In genomic region chr1:35881850-35882273, GRCh38 we compare ENCODE assay signal across 18 cellular contexts. TPM values are rescaled to one million over a fixed set of nuclear protein-coding genes. Genes with fewer than 3 reads are reported as not detected.
DNase-seq lines count a peak whose midpoint lies in the region; ATAC-seq, FAIRE-seq and TF ChIP-seq lines count a peak whose summit lies in the region.
"Had no signal": no experiment of that assay in that cellular context is flagged by ENCODE, and none has a peak within 500 bp of the region (broad histone marks: within the 10 kb centered on the region; RNA-seq: fewer than 3 reads in every experiment).

No MANE protein-coding gene starts in this region.

- TF ChIP-seq EP300 in Ishikawa (IDR thresholded peaks at IDR 0.05; ENCODE audit: borderline replicate concordance) (no peak), K562 (IDR thresholded peaks at IDR 0.05; ENCODE audit: low read length) (peak; percentile 75)

- in situ Hi-C loops in K562 (cut with MboI), result no loop called here

- DNase-seq in T-helper 1 cell, result no peak
- DNase-seq in K562 (ENCODE audit: extremely low read depth in 1 of 4, low spot score in 3 of 4), result peak in 3 of 4 experiments; percentile 34 to 83 (median 65)
- DNase-seq in natural killer cell treated with Interleukin-12 subunit alpha and Interleukin-12 subunit beta and Interleukin-15 and Interleukin-18, amount 100 ng/mL, for 72 hours (ENCODE audit: low spot score), result no peak
- no peak for DNase-seq in MV-4-11 (lab: John Stamatoyannopoulos, UW)
- DNase-seq: 8988T; activated CD4-positive, CD25-positive, alpha-beta regulatory T cell treated with anti-CD3 and anti-CD28 coated beads, Interleukin-2, amount 50 U/mL, for 72 hours; activated effector memory CD4-positive, alpha-beta T cell treated with anti-CD3 and anti-CD28 coated beads, Interleukin-2, amount 50 U/mL, for 16 hours; COR-L47; GF-D8; NCI-H146; NCI-H446 treated with DMSO at 0.1 percent for 48 hours had no signal

- peaks cover 37 to 60% of the 10 kb centered on the region in 2 experiments for H3K4me1 ChIP-seq in K562 (replicated peaks in 1 of 2; ENCODE audit: control insufficient read depth in 2 of 2, insufficient read depth in 2 of 2, low read length in 2 of 2)

- intact Hi-C loops in K562 (cut with micrococcal nuclease), result loop anchor here (1.0 to 10.0 kb wide), 2 partner anchors 13 to 443 kb away; partner anchors contain the start of gene EVA1B

- H3K9me3 ChIP-seq in K562 (replicated peaks; ENCODE audit: control insufficient read depth, insufficient read depth, low read depth, low read length), result no peaks in the 10 kb centered on the region

- TF ChIP-seq RAD21 in Ishikawa (IDR thresholded peaks at IDR 0.05; ENCODE audit: low read depth), result no peak
- TF ChIP-seq RAD21 in K562 (CRISPR knock-in tag; conservative IDR thresholded peaks at IDR 0.05 in 1 of 2, IDR thresholded peaks at IDR 0.05 in 1 of 2), result no peak

- peak; percentile 89 for FAIRE-seq in K562 (lab: Jason Lieb, UNC)

- peaks cover 6% of the 10 kb centered on the region for H3K9me1 ChIP-seq in K562 (ENCODE audit: control insufficient read depth, insufficient read depth, low read length)

- no peaks in the 10 kb centered on the region for H3K9me3 Mint-ChIP-seq in T-helper 1 cell treated with Interleukin-12 subunit alpha and Interleukin-12 subunit beta and Interleukin-4 antibody, amounts not matched to agents 30 μg/mL and 1 μg/mL, for 36 hours
- H3K9me3 Mint-ChIP-seq in natural killer cell treated with Interleukin-12 subunit alpha and Interleukin-12 subunit beta and Interleukin-15 and Interleukin-18, amount 100 ng/mL, for 72 hours, result no peaks in the 10 kb centered on the region
- H3K9me3 Mint-ChIP-seq: IgD-negative memory B cell; stimulated activated naive CD8-positive, alpha-beta T cell treated with anti-CD3 and anti-CD28 coated beads, Interleukin-15, Interleukin-2, amounts not matched to agents 100 ng/mL and 50 ng/mL, for 24 hours had no signal

- H3K79me2 ChIP-seq in K562 (ENCODE audit: control insufficient read depth, insufficient read depth, low read length), result peaks cover 87% of the 10 kb centered on the region

- H3K4me2 ChIP-seq in K562 (ENCODE audit: insufficient read depth, low read length), result peak overlapping the region; percentile 75

- no peaks in the 10 kb centered on the region for H3K36me3 ChIP-seq in K562 (ENCODE audit: control insufficient read depth, insufficient read depth, low read length)

- H4K20me1 ChIP-seq in K562 (replicated peaks; ENCODE audit: control insufficient read depth, insufficient read depth, low read length), result peaks cover 28% of the 10 kb centered on the region

- H3K9ac ChIP-seq in K562 (ENCODE audit: insufficient read depth in 1 of 2, low read depth in 2 of 2, low read length in 2 of 2), result no peak overlapping the region

- ATAC-seq in K562 (peak; percentile 30), GM21717 (IDR thresholded peaks at IDR 0.05; ENCODE audit: unreplicated experiment) (no peak), GM18519 (IDR thresholded peaks at IDR 0.05; ENCODE audit: low FRiP score, unreplicated experiment) (no peak)
- no peak for ATAC-seq in natural killer cell treated with Interleukin-12 subunit alpha and Interleukin-12 subunit beta and Interleukin-15 and Interleukin-18, amount 100 ng/mL, for 72 hours
- ATAC-seq: left lobe of liver had no signal

- no peak for TF ChIP-seq CTCF in K562 (IDR thresholded peaks at IDR 0.05 in 2 of 3, conservative IDR thresholded peaks at IDR 0.05 in 1 of 3; ENCODE audit: insufficient read depth in 2 of 3, low read depth in 1 of 3, low read length in 3 of 3)

- 1% methylated on average over 4 of the region's 4 CpGs for WGBS in K562 (ENCODE audit: insufficient coverage, low coverage, missing lambda C conversion rate)

- H3K4me3 ChIP-seq in K562, result no peak overlapping the region

- H3K4me3 Mint-ChIP-seq in T-helper 1 cell treated with Interleukin-12 subunit alpha and Interleukin-12 subunit beta and Interleukin-4 antibody, amounts not matched to agents 30 μg/mL and 1 μg/mL, for 36 hours, result peak overlapping the region; percentile 60
- peak overlapping the region; percentile 61 for H3K4me3 Mint-ChIP-seq in natural killer cell treated with Interleukin-12 subunit alpha and Interleukin-12 subunit beta and Interleukin-15 and Interleukin-18, amount 100 ng/mL, for 72 hours

- H3K4me1 Mint-ChIP-seq in T-helper 1 cell treated with Interleukin-12 subunit alpha and Interleukin-12 subunit beta and Interleukin-4 antibody, amounts not matched to agents 30 μg/mL and 1 μg/mL, for 36 hours (ENCODE audit: low read depth), result peaks cover 26% of the 10 kb centered on the region
- H3K4me1 Mint-ChIP-seq in natural killer cell treated with Interleukin-12 subunit alpha and Interleukin-12 subunit beta and Interleukin-15 and Interleukin-18, amount 100 ng/mL, for 72 hours (ENCODE audit: low read depth in 2 of 2), result peaks cover 24 to 27% of the 10 kb centered on the region in 2 donors

- peaks cover 7% of the 10 kb centered on the region for H3K27me3 Mint-ChIP-seq in T-helper 1 cell treated with Interleukin-12 subunit alpha and Interleukin-12 subunit beta and Interleukin-4 antibody, amounts not matched to agents 30 μg/mL and 1 μg/mL, for 36 hours (ENCODE audit: low read depth)
- no peaks in the 10 kb centered on the region for H3K27me3 Mint-ChIP-seq in natural killer cell treated with Interleukin-12 subunit alpha and Interleukin-12 subunit beta and Interleukin-15 and Interleukin-18, amount 100 ng/mL, for 72 hours
- H3K27me3 Mint-ChIP-seq: IgD-negative memory B cell; stimulated activated naive CD8-positive, alpha-beta T cell treated with anti-CD3 and anti-CD28 coated beads, Interleukin-15, Interleukin-2, amounts not matched to agents 100 ng/mL and 50 ng/mL, for 24 hours had no signal

- CTCF ChIA-PET in K562 (lab: Yijun Ruan, JAX; ENCODE audit: low intra/inter-chr PET ratio), result no interaction called here

- peak overlapping the region; percentile 66; the same call in 2 of the 3 replicates for H3K27ac ChIP-seq in K562 (ENCODE audit: extremely low read depth, low read depth, low read length)

- peaks cover 2% of the 10 kb centered on the region for H3K36me3 Mint-ChIP-seq in T-helper 1 cell treated with Interleukin-12 subunit alpha and Interleukin-12 subunit beta and Interleukin-4 antibody, amounts not matched to agents 30 μg/mL and 1 μg/mL, for 36 hours (ENCODE audit: low read depth)
- no peaks in the 10 kb centered on the region for H3K36me3 Mint-ChIP-seq in natural killer cell treated with Interleukin-12 subunit alpha and Interleukin-12 subunit beta and Interleukin-15 and Interleukin-18, amount 100 ng/mL, for 72 hours

- TF ChIP-seq POLR2A in K562 (conservative IDR thresholded peaks at IDR 0.05), result no peak

- H2AFZ ChIP-seq in K562 (ENCODE audit: low read depth, low read length), result no peak overlapping the region

- BruUV-seq in K562 (replicated peaks; lab: Mats Ljungman, UMichigan), result no TSS peak

- POLR2A ChIA-PET in K562 (lab: Yijun Ruan, JAX), result interaction anchor here (0.6 to 2.7 kb wide), 12 partner anchors 9 to 459 kb away, joined by 3 to 17 read pairs (median 3); partner anchors contain the start of genes AGO3 and CLSPN

- H3K27me3 ChIP-seq in K562 (ENCODE audit: control insufficient read depth in 2 of 2, insufficient read depth in 2 of 2, low read length in 2 of 2), result no peaks in the 10 kb centered on the region

- peak overlapping the region; percentile 15 for H3K27ac Mint-ChIP-seq in T-helper 1 cell treated with Interleukin-12 subunit alpha and Interleukin-12 subunit beta and Interleukin-4 antibody, amounts not matched to agents 30 μg/mL and 1 μg/mL, for 36 hours
- peak overlapping the region in 1 of 2 donors; percentile 0 for H3K27ac Mint-ChIP-seq in natural killer cell treated with Interleukin-12 subunit alpha and Interleukin-12 subunit beta and Interleukin-15 and Interleukin-18, amount 100 ng/mL, for 72 hours
- H3K27ac Mint-ChIP-seq: stimulated activated naive CD8-positive, alpha-beta T cell treated with anti-CD3 and anti-CD28 coated beads, Interleukin-15, Interleukin-2, amounts not matched to agents 100 ng/mL and 50 ng/mL, for 24 hours had no signal

RNA-seq across cellular contexts. Expression of gene AGO1, which starts 1.1 kb away (rescaled TPM):
- total RNA-seq in K562 (2011; cell fraction: chromatin; rRNA removed; ENCODE audit: low replicate concordance), result 74.1 and 88.4 TPM in 2 replicates
- total RNA-seq in K562 (2011; cell fraction: nucleolus; rRNA removed), result 28.0 and 34.0 TPM in 2 replicates
- 60.8 and 97.1 TPM in 2 replicates for total RNA-seq in K562 (2011; cell fraction: nucleoplasm; rRNA removed)
- total RNA-seq in K562 (2014; rRNA removed) (26.0 and 30.2 TPM in 2 replicates), K562 (2014; rRNA removed; fragmentation: Illumina TruSeq; extraction: Trizol) (27.4 and 29.5 TPM in 2 replicates), K562 (2015; rRNA removed; fragmentation: Illumina TruSeq; extraction: Trizol) (26.1 and 26.5 TPM in 2 replicates), K562 (2021) (59.4 and 64.2 TPM in 2 replicates)
- polyA plus RNA-seq in K562 (2011; rRNA removed) (21.2 and 25.7 TPM in 2 replicates), K562 (2014; fragmentation: Illumina TruSeq; extraction: Trizol) (25.7 and 27.1 TPM in 2 replicates), K562 (2014; fragmentation: Nextera tagmentation; extraction: Ambion mirVana) (10 to 100 TPM in 1 of 2 experiments, 1 to 10 TPM in 1; 7.3 to 13.3 TPM), K562 (2014; rRNA removed) (20.8 and 21.2 TPM in 2 replicates)
- 23.0 and 25.9 TPM in 2 replicates for polyA plus RNA-seq in K562 (2011; cell fraction: cytosol; rRNA removed)
- polyA plus RNA-seq in K562 (2011; cell fraction: nucleus; rRNA removed), result 51.2 and 62.9 TPM in 2 replicates
- polyA plus RNA-seq in K562 (2012), result 12.8 and 19.1 TPM in 2 replicates
- polyA minus RNA-seq in K562 (2011; rRNA and poly(A)+ RNA removed), result 54.8 and 61.7 TPM in 2 replicates
- polyA minus RNA-seq in K562 (2011; cell fraction: cytosol; rRNA and poly(A)+ RNA removed), result 44.2 and 50.2 TPM in 2 replicates
- 21.4 and 34.9 TPM in 2 replicates for polyA minus RNA-seq in K562 (2011; cell fraction: nucleus; rRNA and poly(A)+ RNA removed)
- total RNA-seq in natural killer cell treated with Interleukin-12 subunit alpha and Interleukin-12 subunit beta and Interleukin-15 and Interleukin-18, amount 100 ng/mL, for 72 hours, result 10 to 100 TPM; 25.3 to 37.2 TPM

RNA-seq across cellular contexts. Expression of gene AGO3, which starts 49.0 kb away (rescaled TPM):
- 154 and 202 TPM in 2 replicates for total RNA-seq in K562 (2011; cell fraction: chromatin; rRNA removed; ENCODE audit: low replicate concordance)
- 54.0 and 60.4 TPM in 2 replicates for total RNA-seq in K562 (2011; cell fraction: nucleolus; rRNA removed)
- total RNA-seq in K562 (2011; cell fraction: nucleoplasm; rRNA removed), result 64.7 and 73.4 TPM in 2 replicates
- total RNA-seq in K562 (2014; rRNA removed) (19.2 and 21.8 TPM in 2 replicates), K562 (2014; rRNA removed; fragmentation: Illumina TruSeq; extraction: Trizol) (31.2 and 36.0 TPM in 2 replicates), K562 (2015; rRNA removed; fragmentation: Illumina TruSeq; extraction: Trizol) (22.7 and 24.6 TPM in 2 replicates), K562 (2021) (26.3 and 31.1 TPM in 2 replicates)
- polyA plus RNA-seq in K562 (2011; rRNA removed) (41.5 and 47.3 TPM in 2 replicates), K562 (2014; fragmentation: Illumina TruSeq; extraction: Trizol) (25.7 and 28.4 TPM in 2 replicates), K562 (2014; fragmentation: Nextera tagmentation; extraction: Ambion mirVana) (1 to 10 TPM; 4.5 to 4.6 TPM), K562 (2014; rRNA removed) (17.3 and 20.3 TPM in 2 replicates)
- polyA plus RNA-seq in K562 (2011; cell fraction: cytosol; rRNA removed), result 16.6 and 25.4 TPM in 2 replicates
- polyA plus RNA-seq in K562 (2011; cell fraction: nucleus; rRNA removed), result 59.9 and 63.6 TPM in 2 replicates
- 14.7 and 15.5 TPM in 2 replicates for polyA plus RNA-seq in K562 (2012)
- polyA minus RNA-seq in K562 (2011; rRNA and poly(A)+ RNA removed), result 106 and 124 TPM in 2 replicates
- polyA minus RNA-seq in K562 (2011; cell fraction: cytosol; rRNA and poly(A)+ RNA removed), result 34.4 and 36.0 TPM in 2 replicates
- 35.7 and 79.5 TPM in 2 replicates for polyA minus RNA-seq in K562 (2011; cell fraction: nucleus; rRNA and poly(A)+ RNA removed)
- 10 to 100 TPM; 37.7 to 56.5 TPM for total RNA-seq in natural killer cell treated with Interleukin-12 subunit alpha and Interleukin-12 subunit beta and Interleukin-15 and Interleukin-18, amount 100 ng/mL, for 72 hours

Comparison
In these comparisons a context has a peak if more than half of its experiments do, and no peak if none do; other contexts are left out.
1. DNase-seq: peak in K562 (3 of 4); none in T-helper 1 cell (0 of 5), natural killer cell treated with Interleukin-12 subunit alpha and Interleukin-12 subunit beta and Interleukin-15 and Interleukin-18, amount 100 ng/mL, for 72 hours (single experiment) and MV-4-11 (single experiment).